28 cellular contexts compared by ENCODE assay signal in the genomic region with DNA sequence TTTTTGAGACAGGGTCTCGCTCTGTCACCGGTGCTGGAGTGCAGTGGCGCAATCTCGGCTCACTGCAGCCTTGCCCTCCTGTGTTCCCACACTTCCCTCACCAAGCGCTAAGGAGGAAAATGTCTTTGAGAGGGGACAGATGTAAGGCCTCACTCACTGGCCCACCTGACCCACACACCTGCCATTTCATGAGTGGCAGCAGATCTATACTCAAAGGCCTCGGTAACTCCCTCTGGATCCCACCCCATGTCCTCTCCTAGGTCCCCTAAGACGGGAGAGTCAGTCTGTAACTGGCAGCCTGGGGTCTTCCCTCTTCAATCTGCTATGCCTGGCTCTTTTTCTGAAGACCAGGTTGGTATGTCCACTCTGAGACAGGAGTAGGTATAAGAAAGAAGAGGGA. TPM values are rescaled to one million over a fixed set of nuclear protein-coding genes. Genes with fewer than 3 reads are reported as not detected.
DNase-seq lines count a peak whose midpoint lies in the region; ATAC-seq, FAIRE-seq and TF ChIP-seq lines count a peak whose summit lies in the region.
"Had no signal": no experiment of that assay in that cellular context is flagged by ENCODE, and none has a peak within 500 bp of the region (broad histone marks: within the 10 kb centered on the region; RNA-seq: fewer than 3 reads in every experiment).

No MANE protein-coding gene starts in this region.

- H3K27me3 Mint-ChIP-seq in natural killer cell treated with Interleukin-12 subunit alpha and Interleukin-12 subunit beta and Interleukin-15 and Interleukin-18, amount 100 ng/mL, for 72 hours, result no peaks in the 10 kb centered on the region
- H3K27me3 Mint-ChIP-seq in natural killer cell (ENCODE audit: low read depth in 2 of 2) (peaks cover 0 to 2% of the 10 kb centered on the region in 2 donors), T-helper 17 cell (peaks cover 11% of the 10 kb centered on the region), osteocyte (ENCODE audit: unreplicated experiment) (no peaks in the 10 kb centered on the region)
- H3K27me3 Mint-ChIP-seq: CD4-positive, alpha-beta memory T cell had no signal

- no peaks in the 10 kb centered on the region for H3K36me3 Mint-ChIP-seq in natural killer cell treated with Interleukin-12 subunit alpha and Interleukin-12 subunit beta and Interleukin-15 and Interleukin-18, amount 100 ng/mL, for 72 hours
- no peaks in the 10 kb centered on the region for H3K36me3 Mint-ChIP-seq in natural killer cell
- no peaks in the 10 kb centered on the region for H3K36me3 Mint-ChIP-seq in T-helper 17 cell (ENCODE audit: low read depth)
- no peaks in the 10 kb centered on the region for H3K36me3 Mint-ChIP-seq in osteocyte (ENCODE audit: unreplicated experiment)
- H3K36me3 Mint-ChIP-seq: CD4-positive, alpha-beta memory T cell had no signal

- no peaks in the 10 kb centered on the region for H3K9me3 Mint-ChIP-seq in natural killer cell treated with Interleukin-12 subunit alpha and Interleukin-12 subunit beta and Interleukin-15 and Interleukin-18, amount 100 ng/mL, for 72 hours
- H3K9me3 Mint-ChIP-seq in natural killer cell (no peaks in the 10 kb centered on the region), osteocyte (ENCODE audit: unreplicated experiment) (no peaks in the 10 kb centered on the region)
- H3K9me3 Mint-ChIP-seq: CD4-positive, alpha-beta memory T cell had no signal

- no peak for FAIRE-seq in HTR-8/SVneo (lab: Jason Lieb, UNC)
- FAIRE-seq: A204.1, GM18507 had no signal

- intact Hi-C loops in natural killer cell (cut with micrococcal nuclease), result no loop called here

- H3K9me3 ChIP-seq in T-helper 17 cell (ENCODE audit: control insufficient read depth, low read length, poor library complexity, severe bottlenecking), result no peaks in the 10 kb centered on the region
- H3K9me3 ChIP-seq: MG63 had no signal

- H3K4me1 Mint-ChIP-seq in natural killer cell treated with Interleukin-12 subunit alpha and Interleukin-12 subunit beta and Interleukin-15 and Interleukin-18, amount 100 ng/mL, for 72 hours (ENCODE audit: low read depth in 2 of 2), result peaks cover 32 to 33% of the 10 kb centered on the region in 2 donors
- H3K4me1 Mint-ChIP-seq in natural killer cell (peaks cover 12 to 20% of the 10 kb centered on the region in 2 donors), T-helper 17 cell (peaks cover 3% of the 10 kb centered on the region), osteocyte (ENCODE audit: unreplicated experiment) (peaks cover 17% of the 10 kb centered on the region)
- H3K4me1 Mint-ChIP-seq: CD4-positive, alpha-beta memory T cell had no signal

- no peak for TF ChIP-seq CTCF in natural killer cell (IDR thresholded peaks at IDR 0.05)
- no peak for TF ChIP-seq CTCF in osteocyte (IDR thresholded peaks at IDR 0.05)

- no peak for DNase-seq in natural killer cell treated with Interleukin-12 subunit alpha and Interleukin-12 subunit beta and Interleukin-15 and Interleukin-18, amount 100 ng/mL, for 72 hours (ENCODE audit: low spot score)
- DNase-seq in natural killer cell (no peak), T-helper 17 cell (no peak), osteocyte (ENCODE audit: extremely low spot score, unreplicated experiment) (peak; percentile 32), HTR-8/SVneo (ENCODE audit: insufficient read length, low spot score) (no peak)
- DNase-seq: C1 segment of cervical spinal cord; CD4-positive, alpha-beta memory T cell; COR-L47; DMS53; GM23248; H7; KG1; MG63; NCI-H1694; NCI-H2029 treated with DMSO at 0.1 percent for 48 hours; NCI-H2227 treated with DMSO at 0.1 percent for 48 hours; NCI-H526 treated with DMSO at 0.1 percent for 48 hours; SHP77 had no signal

- peak overlapping the region; percentile 85 for H3K4me3 Mint-ChIP-seq in natural killer cell treated with Interleukin-12 subunit alpha and Interleukin-12 subunit beta and Interleukin-15 and Interleukin-18, amount 100 ng/mL, for 72 hours
- H3K4me3 Mint-ChIP-seq in natural killer cell (no peak overlapping the region), T-helper 17 cell (no peak overlapping the region), osteocyte (ENCODE audit: unreplicated experiment) (no peak overlapping the region)
- H3K4me3 Mint-ChIP-seq: CD4-positive, alpha-beta memory T cell had no signal

- ATAC-seq in natural killer cell treated with Interleukin-12 subunit alpha and Interleukin-12 subunit beta and Interleukin-15 and Interleukin-18, amount 100 ng/mL, for 72 hours, result no peak
- ATAC-seq in natural killer cell (no peak), T-helper 17 cell (no peak), HG02885 (IDR thresholded peaks at IDR 0.05; ENCODE audit: poor library complexity, unreplicated experiment) (no peak), HG02852 (IDR thresholded peaks at IDR 0.05; ENCODE audit: unreplicated experiment) (no peak)
- ATAC-seq: Panc1 had no signal

- H3K27ac Mint-ChIP-seq in natural killer cell treated with Interleukin-12 subunit alpha and Interleukin-12 subunit beta and Interleukin-15 and Interleukin-18, amount 100 ng/mL, for 72 hours, result peak overlapping the region in 1 of 2 donors; percentile 92
- peak overlapping the region in 1 of 2 donors; percentile 72 for H3K27ac Mint-ChIP-seq in natural killer cell
- peak overlapping the region; percentile 56 for H3K27ac Mint-ChIP-seq in T-helper 17 cell
- H3K27ac Mint-ChIP-seq in osteocyte (ENCODE audit: unreplicated experiment), result no peak overlapping the region

RNA-seq across cellular contexts. Expression of gene TMEM247, which starts 12.9 kb away (rescaled TPM):
- total RNA-seq in natural killer cell treated with Interleukin-12 subunit alpha and Interleukin-12 subunit beta and Interleukin-15 and Interleukin-18, amount 100 ng/mL, for 72 hours, result not detected
- total RNA-seq in natural killer cell, result not detected
- total RNA-seq in T-helper 17 cell, result not detected
- total RNA-seq in osteocyte, result not detected in 2 replicates
- total RNA-seq: CD4-positive, alpha-beta memory T cell; Daoy; G401; GM23248; H7; HT-29; NCI-H460; OCI-LY7 had no signal

RNA-seq across cellular contexts. Expression of gene RHOQ, which starts 50.0 kb away (rescaled TPM):
- total RNA-seq in natural killer cell treated with Interleukin-12 subunit alpha and Interleukin-12 subunit beta and Interleukin-15 and Interleukin-18, amount 100 ng/mL, for 72 hours, result 10 to 100 TPM; 36.8 to 49.1 TPM
- total RNA-seq in natural killer cell, result 100 to 1,000 TPM in 2 of 3 donors, 10 to 100 TPM in 1; 93.7 to 131 (median 102) TPM
- total RNA-seq in T-helper 17 cell, result 10 to 100 TPM; 19.7 to 26.5 TPM
- 90.6 and 91.3 TPM in 2 replicates for total RNA-seq in osteocyte

RNA-seq across cellular contexts. Expression of gene ATP6V1E2, which starts 50.1 kb away (rescaled TPM):
- total RNA-seq in natural killer cell treated with Interleukin-12 subunit alpha and Interleukin-12 subunit beta and Interleukin-15 and Interleukin-18, amount 100 ng/mL, for 72 hours, result 1 to 10 TPM; 3.7 to 7.2 TPM
- total RNA-seq in natural killer cell (10 to 100 TPM in 1 of 3 donors, 1 to 10 TPM in 2; 5.5 to 10.5 (median 7.9) TPM), T-helper 17 cell (10 to 100 TPM in 1 of 2 donors, 1 to 10 TPM in 1; 8.5 to 10.4 TPM), osteocyte (8.9 and 9.3 TPM in 2 replicates)
